In the genomic region with DNA sequence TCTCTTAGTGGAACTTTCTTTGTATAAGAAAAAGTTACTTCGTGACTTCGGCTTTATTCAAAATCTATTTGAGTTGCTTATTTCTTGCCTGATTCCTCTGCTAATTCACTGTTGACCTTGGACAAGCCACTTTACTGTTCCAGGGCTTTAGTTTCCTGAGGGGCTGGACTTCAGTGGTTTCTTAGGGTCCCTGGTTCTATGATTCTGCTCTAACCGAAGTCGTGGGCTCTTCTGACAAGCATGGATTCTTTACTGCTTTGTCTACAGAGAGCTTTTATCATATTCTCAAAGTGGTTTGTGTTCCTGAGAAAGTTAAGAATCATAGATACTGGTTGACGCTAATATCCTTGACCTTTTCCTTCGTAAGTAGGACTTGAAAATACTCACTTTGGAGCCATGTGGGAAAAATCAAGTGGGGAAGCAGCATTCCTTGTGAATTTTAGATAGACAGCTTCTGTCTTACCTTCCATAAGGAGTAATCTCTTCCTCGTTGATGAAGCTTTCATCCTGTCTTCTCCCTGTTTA, we compare ENCODE assay signal across 8 cellular contexts. TPM values are rescaled to one million over a fixed set of nuclear protein-coding genes. Genes with fewer than 3 reads are reported as not detected.
DNase-seq lines count a peak whose midpoint lies in the region; ATAC-seq and TF ChIP-seq lines count a peak whose summit lies in the region.

No MANE protein-coding gene starts in this region.

- H3K27ac ChIP-seq in liver (ENCODE audit: low read depth in 1 of 2, low read length in 2 of 2) (peak overlapping the region; percentile 21 to 37), upper lobe of left lung (peak overlapping the region in 2 of 4 donors; percentile 6 to 97)
- H3K27ac ChIP-seq in effector memory CD4-positive, alpha-beta T cell (ENCODE audit: insufficient read depth, low read length, poor library complexity, severe bottlenecking): no peak overlapping the region

- ATAC-seq in activated naive CD4-positive, alpha-beta T cell treated with anti-CD3 and anti-CD28 coated beads, Interleukin-2, amount 50 U/mL, for 72 hours: no peak
- ATAC-seq in upper lobe of left lung (ENCODE audit: low FRiP score in 2 of 2): no peak

- H3K4me1 Mint-ChIP-seq in activated naive CD4-positive, alpha-beta T cell treated with anti-CD3 and anti-CD28 coated beads, Interleukin-2, amount 10 ng/mL, durations not matched to agents 7 days and 5 days: peaks cover 35% of the 10 kb centered on the region

- CTCF ChIA-PET in activated naive CD4-positive, alpha-beta T cell treated with anti-CD3 and anti-CD28 coated beads, Interleukin-2, amount 10 ng/mL, durations not matched to agents 7 days and 5 days (lab: Charles Lee): interaction anchor here (0.9 kb wide), 1 partner anchor 8 kb away, joined by 5 read pairs; no protein-coding TSS in a partner anchor

- H3K9me3 Mint-ChIP-seq in activated naive CD4-positive, alpha-beta T cell treated with anti-CD3 and anti-CD28 coated beads, Interleukin-2, amount 10 ng/mL, durations not matched to agents 7 days and 5 days: no peaks in the 10 kb centered on the region
- no peaks in the 10 kb centered on the region for H3K9me3 Mint-ChIP-seq in activated naive CD4-positive, alpha-beta T cell treated with anti-CD3 and anti-CD28 coated beads, Interleukin-2, amount 50 U/mL, for 72 hours

- peaks cover 8% of the 10 kb centered on the region for H3K4me1 ChIP-seq in adipocyte (ENCODE audit: control insufficient read depth, insufficient read depth, low read length)
- peaks cover 4 to 35% (median 24%) of the 10 kb centered on the region in 4 donors for H3K4me1 ChIP-seq in liver (ENCODE audit: control insufficient read depth in 4 of 4, insufficient read depth in 4 of 4, low read length in 3 of 4)
- peaks cover 23 to 55% (median 27%) of the 10 kb centered on the region in 4 donors for H3K4me1 ChIP-seq in upper lobe of left lung
- H3K4me1 ChIP-seq in effector memory CD4-positive, alpha-beta T cell (ENCODE audit: control insufficient read depth, insufficient read depth, low read length, poor library complexity, severe bottlenecking): peaks cover 25% of the 10 kb centered on the region

- no peaks in the 10 kb centered on the region for H3K27me3 ChIP-seq in adipocyte (replicated peaks; ENCODE audit: control insufficient read depth, insufficient read depth, low read length)
- H3K27me3 ChIP-seq in liver (ENCODE audit: control insufficient read depth in 4 of 4, insufficient read depth in 4 of 4, low read length in 3 of 4): no peaks in the 10 kb centered on the region
- H3K27me3 ChIP-seq in upper lobe of left lung: no peaks in the 10 kb centered on the region
- H3K27me3 ChIP-seq in effector memory CD4-positive, alpha-beta T cell (replicated peaks; ENCODE audit: control insufficient read depth, insufficient read depth, low read length, poor library complexity, severe bottlenecking): no peaks in the 10 kb centered on the region

- H3K9ac ChIP-seq in adipocyte (ENCODE audit: low read length) (peak overlapping the region; percentile 97), liver (ENCODE audit: low read depth in 1 of 2, low read length in 2 of 2) (peak overlapping the region; percentile 0 to 52)

- 44% methylated on average over 7 of the region's 7 CpGs for WGBS in liver
- WGBS in upper lobe of left lung, 2 donors: 34 to 40% methylated on average over 7 of the region's 7 CpGs

- no peak for TF ChIP-seq EP300 in upper lobe of left lung (IDR thresholded peaks at IDR 0.05)

- no peak for TF ChIP-seq POLR2A in upper lobe of left lung (IDR thresholded peaks at IDR 0.05)

- H3K27me3 Mint-ChIP-seq in activated naive CD4-positive, alpha-beta T cell treated with anti-CD3 and anti-CD28 coated beads, Interleukin-2, amount 10 ng/mL, durations not matched to agents 7 days and 5 days: peaks cover 8% of the 10 kb centered on the region

- H3K4me3 ChIP-seq in adipocyte (ENCODE audit: low read length): peak overlapping the region; percentile 96
- peak overlapping the region; percentile 42 to 98 (median 81) for H3K4me3 ChIP-seq in liver (ENCODE audit: low read depth in 1 of 3, low read length in 3 of 3)
- H3K4me3 ChIP-seq in upper lobe of left lung: peak overlapping the region in 3 of 4 donors; percentile 79 to 100 (median 85)
- no peak overlapping the region for H3K4me3 ChIP-seq in effector memory CD4-positive, alpha-beta T cell (ENCODE audit: insufficient read depth, low read depth, low read length, poor library complexity, severe bottlenecking)

- H3K36me3 ChIP-seq in adipocyte (ENCODE audit: control insufficient read depth, insufficient read depth, low read length, severe bottlenecking) (no peaks in the 10 kb centered on the region), liver (ENCODE audit: control insufficient read depth in 4 of 4, insufficient read depth in 3 of 4, low read depth in 1 of 4, low read length in 3 of 4) (no peaks in the 10 kb centered on the region), upper lobe of left lung (no peaks in the 10 kb centered on the region)
- no peaks in the 10 kb centered on the region for H3K36me3 ChIP-seq in effector memory CD4-positive, alpha-beta T cell (ENCODE audit: control insufficient read depth, insufficient read depth, low read length)

- DNase-seq in activated naive CD4-positive, alpha-beta T cell treated with anti-CD3 and anti-CD28 coated beads, Interleukin-2, amount 10 ng/mL, durations not matched to agents 7 days and 5 days: no peak
- DNase-seq in activated naive CD4-positive, alpha-beta T cell treated with anti-CD3 and anti-CD28 coated beads, Interleukin-2, amount 50 U/mL, for 72 hours (ENCODE audit: low spot score in 2 of 2): no peak
- DNase-seq in adipocyte (ENCODE audit: low read depth): peak; percentile 29
- no peak for DNase-seq in upper lobe of left lung
- no peak for DNase-seq in effector memory CD4-positive, alpha-beta T cell
- DNase-seq in GM20000 (ENCODE audit: low spot score): no peak
- no peak for DNase-seq in DMS153 treated with DMSO at 0.1 percent for 48 hours (lab: John Stamatoyannopoulos, UW; ENCODE audit: unreplicated experiment)

- no peak for TF ChIP-seq RAD21 in liver (IDR thresholded peaks at IDR 0.05)

- no peak overlapping the region for H3K27ac Mint-ChIP-seq in activated naive CD4-positive, alpha-beta T cell treated with anti-CD3 and anti-CD28 coated beads, Interleukin-2, amount 10 ng/mL, durations not matched to agents 7 days and 5 days
- no peak overlapping the region for H3K27ac Mint-ChIP-seq in activated naive CD4-positive, alpha-beta T cell treated with anti-CD3 and anti-CD28 coated beads, Interleukin-2, amount 50 U/mL, for 72 hours

- H3K9me3 ChIP-seq in adipocyte (ENCODE audit: control insufficient read depth, low read length) (no peaks in the 10 kb centered on the region), liver (ENCODE audit: control insufficient read depth in 4 of 4, low read length in 3 of 4) (no peaks in the 10 kb centered on the region), upper lobe of left lung (no peaks in the 10 kb centered on the region)
- H3K9me3 ChIP-seq in effector memory CD4-positive, alpha-beta T cell (ENCODE audit: control insufficient read depth, low read length): no peaks in the 10 kb centered on the region

- TF ChIP-seq CTCF in liver (IDR thresholded peaks at IDR 0.05; ENCODE audit: low read depth, low read length, missing input control) (no peak), upper lobe of left lung (IDR thresholded peaks at IDR 0.05) (no peak), GM20000 (IDR thresholded peaks at IDR 0.05; ENCODE audit: extremely low read depth, missing control alignments) (no peak)

- no peaks in the 10 kb centered on the region for H3K36me3 Mint-ChIP-seq in activated naive CD4-positive, alpha-beta T cell treated with anti-CD3 and anti-CD28 coated beads, Interleukin-2, amount 10 ng/mL, durations not matched to agents 7 days and 5 days
- H3K36me3 Mint-ChIP-seq in activated naive CD4-positive, alpha-beta T cell treated with anti-CD3 and anti-CD28 coated beads, Interleukin-2, amount 50 U/mL, for 72 hours: peaks cover 4 to 9% of the 10 kb centered on the region in 2 donors

- peak overlapping the region; percentile 94 for H3K4me3 Mint-ChIP-seq in activated naive CD4-positive, alpha-beta T cell treated with anti-CD3 and anti-CD28 coated beads, Interleukin-2, amount 10 ng/mL, durations not matched to agents 7 days and 5 days

TF ChIP-seq in liver, 16 proteins besides CTCF, POLR2A, EP300 and RAD21 (continues in another document):
- TF ChIP-seq REST (IDR thresholded peaks at IDR 0.05): no peak
- TF ChIP-seq NR2F2 (IDR thresholded peaks at IDR 0.05): no peak
- no peak for TF ChIP-seq EGR1 (IDR thresholded peaks at IDR 0.05; ENCODE audit: low read depth in 2 of 2)
- no peak for TF ChIP-seq SP1 (IDR thresholded peaks at IDR 0.05)
- no peak for TF ChIP-seq FOXA2 (IDR thresholded peaks at IDR 0.05)

RNA-seq across cellular contexts. Expression of gene EXOSC2, which starts 21.1 kb away (rescaled TPM):
- total RNA-seq in activated naive CD4-positive, alpha-beta T cell treated with anti-CD3 and anti-CD28 coated beads, Interleukin-2, amount 50 U/mL, for 72 hours: 10 to 100 TPM; 68.8 to 84.8 TPM
- total RNA-seq in liver (10 to 100 TPM; 16.6 to 21.2 TPM), upper lobe of left lung (10 to 100 TPM in 5 of 6 donors, 1 to 10 TPM in 1; 6.7 to 37.7 (median 17.8) TPM)
- 1 to 10 TPM; 7.6 to 9.5 TPM for polyA plus RNA-seq in liver

RNA-seq across cellular contexts. Expression of gene PRDM12, which starts 50.3 kb away (rescaled TPM):
- not detected for total RNA-seq in activated naive CD4-positive, alpha-beta T cell treated with anti-CD3 and anti-CD28 coated beads, Interleukin-2, amount 50 U/mL, for 72 hours
- total RNA-seq in liver: not detected
- under 1 TPM in 1 of 2 donors, not detected in 1; 0.02 TPM for polyA plus RNA-seq in liver
- total RNA-seq in upper lobe of left lung: under 1 TPM in 1 of 6 donors, not detected in 5; 0.10 TPM
